Comparison of ENCODE assay signal across 16 cellular contexts in the genomic region with DNA sequence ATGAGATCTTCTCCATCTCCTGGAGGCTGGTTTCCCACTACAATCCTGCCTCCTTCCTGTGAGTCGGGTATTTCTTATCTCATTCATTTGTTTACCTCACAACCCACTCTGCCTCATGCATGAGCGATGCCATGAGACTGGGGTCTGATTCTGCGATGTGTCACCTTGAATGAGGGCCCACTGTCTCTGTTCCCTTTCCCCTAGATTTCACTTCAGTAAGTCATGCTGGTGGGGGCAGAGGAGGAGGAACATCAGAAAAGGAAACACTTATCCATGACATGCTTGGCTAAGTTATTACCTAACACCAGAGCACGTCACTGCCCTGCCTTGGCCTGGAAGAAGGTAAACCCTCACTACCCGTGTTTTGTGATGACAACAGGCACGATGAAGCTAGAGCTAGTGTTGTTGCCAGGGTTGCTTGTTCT.
DNase-seq lines count a peak whose midpoint lies in the region; ATAC-seq and TF ChIP-seq lines count a peak whose summit lies in the region.
"Had no signal": no experiment of that assay in that cellular context is flagged by ENCODE, and none has a peak within 500 bp of the region (broad histone marks: within the 10 kb centered on the region; RNA-seq: fewer than 3 reads in every experiment).

No MANE protein-coding gene starts in this region.

- H3K4me1 ChIP-seq in right atrium auricular region, result no peaks in the 10 kb centered on the region
- peaks cover 30% of the 10 kb centered on the region for H3K4me1 ChIP-seq in PC-3 (ENCODE audit: insufficient read depth, low read length)
- H3K4me1 ChIP-seq in upper lobe of right lung, result no peaks in the 10 kb centered on the region
- H3K4me1 ChIP-seq: BE2C had no signal

- H3K9me3 Mint-ChIP-seq in osteocyte (ENCODE audit: unreplicated experiment), result no peaks in the 10 kb centered on the region
- H3K9me3 Mint-ChIP-seq: activated naive CD4-positive, alpha-beta T cell treated with anti-CD3 and anti-CD28 coated beads, Interleukin-2, amount 50 U/mL, for 24 hours had no signal

- H3K4me1 Mint-ChIP-seq in osteocyte (ENCODE audit: unreplicated experiment), result no peaks in the 10 kb centered on the region

- no TSS peak for BruUV-seq in PC-3 (replicated peaks; lab: Mats Ljungman, UMichigan)

- H3K27me3 ChIP-seq in right atrium auricular region, result no peaks in the 10 kb centered on the region
- H3K27me3 ChIP-seq in PC-3 (ENCODE audit: low read length), result no peaks in the 10 kb centered on the region
- no peaks in the 10 kb centered on the region for H3K27me3 ChIP-seq in upper lobe of right lung

- H3K36me3 ChIP-seq in right atrium auricular region, result no peaks in the 10 kb centered on the region
- H3K36me3 ChIP-seq in PC-3 (ENCODE audit: low read depth, low read length), result no peaks in the 10 kb centered on the region
- H3K36me3 ChIP-seq in upper lobe of right lung, result no peaks in the 10 kb centered on the region
- H3K36me3 ChIP-seq: BE2C had no signal

- WGBS in lower leg skin, 2 donors, result 60 to 67% methylated on average over 6 of the region's 6 CpGs

- peaks cover 11% of the 10 kb centered on the region for H3K27me3 Mint-ChIP-seq in osteocyte (ENCODE audit: unreplicated experiment)

- no peak for TF ChIP-seq CTCF in right atrium auricular region (IDR thresholded peaks at IDR 0.05)
- no peak for TF ChIP-seq CTCF in PC-3 (conservative IDR thresholded peaks at IDR 0.05; ENCODE audit: low read depth, low read length)
- no peak for TF ChIP-seq CTCF in fibroblast of the aortic adventitia (IDR thresholded peaks at IDR 0.05; ENCODE audit: insufficient read depth, low read length)
- no peak for TF ChIP-seq CTCF in upper lobe of right lung (IDR thresholded peaks at IDR 0.05)
- no peak for TF ChIP-seq CTCF in osteocyte (IDR thresholded peaks at IDR 0.05)
- TF ChIP-seq CTCF in lower leg skin (IDR thresholded peaks at IDR 0.05), result no peak

- H3K9ac ChIP-seq in PC-3 (ENCODE audit: low read length), result no peak overlapping the region

- TF ChIP-seq POLR2A in lower leg skin (IDR thresholded peaks at IDR 0.05), result no peak

- no peaks in the 10 kb centered on the region for H3K9me3 ChIP-seq in right atrium auricular region
- no peaks in the 10 kb centered on the region for H3K9me3 ChIP-seq in PC-3 (ENCODE audit: low read length)
- no peaks in the 10 kb centered on the region for H3K9me3 ChIP-seq in upper lobe of right lung
- H3K9me3 ChIP-seq: BE2C had no signal

- POLR2A ChIA-PET in PC-3 (lab: Charles Lee; ENCODE audit: unreplicated experiment), result no interaction called here

- H3K36me3 Mint-ChIP-seq in osteocyte (ENCODE audit: unreplicated experiment), result no peaks in the 10 kb centered on the region
- H3K36me3 Mint-ChIP-seq: type B pancreatic cell had no signal

- no peak overlapping the region for H3K4me2 ChIP-seq in PC-3 (ENCODE audit: low read length)

- H3K27ac Mint-ChIP-seq in osteocyte (ENCODE audit: unreplicated experiment), result no peak overlapping the region
- H3K27ac Mint-ChIP-seq: activated naive CD4-positive, alpha-beta T cell treated with anti-CD3 and anti-CD28 coated beads, Interleukin-2, amount 50 U/mL, for 24 hours; progenitor cell of endocrine pancreas; type B pancreatic cell had no signal

- no peaks in the 10 kb centered on the region for H4K20me1 ChIP-seq in PC-3 (ENCODE audit: low read length)

- ATAC-seq in Right ventricle myocardium inferior, result peak; percentile 31
- ATAC-seq in PC-3, result no peak
- ATAC-seq in upper lobe of right lung, result peak; percentile 73
- no peak for ATAC-seq in HG03039 (IDR thresholded peaks at IDR 0.05; ENCODE audit: unreplicated experiment)

- intact Hi-C loops in Right ventricle myocardium inferior (cut with DNase I) (no loop called here), PC-3 (cut with micrococcal nuclease) (no loop called here), upper lobe of right lung (cut with DNase I) (no loop called here), lower leg skin (cut with DNase I; ENCODE audit: low total_unique reads) (no loop called here)

- no peaks in the 10 kb centered on the region for H3K79me2 ChIP-seq in PC-3 (ENCODE audit: low read length)

- CTCF ChIA-PET in PC-3 (lab: Charles Lee), result no interaction called here

- no peaks in the 10 kb centered on the region for H3K9me2 ChIP-seq in PC-3 (replicated peaks; ENCODE audit: low read length)

- DNase-seq in Right ventricle myocardium inferior (ENCODE audit: missing footprints), result no peak
- DNase-seq in right atrium auricular region (ENCODE audit: low spot score), result no peak
- DNase-seq in PC-3, result peak; percentile 51
- peak; percentile 56 for DNase-seq in fibroblast of the aortic adventitia (ENCODE audit: low read depth)
- DNase-seq in upper lobe of right lung, result no peak
- DNase-seq in osteocyte (ENCODE audit: extremely low spot score, unreplicated experiment), result no peak
- DNase-seq in lower leg skin (ENCODE audit: low spot score in 2 of 2), result no peak
- DNase-seq: activated CD4-positive, alpha-beta T cell treated with anti-CD3 and anti-CD28 coated beads, Interleukin-2, amount 50 U/mL, for 1 hour; BE2C; effector CD8-positive, alpha-beta T cell; NCI-H187; SHP77 had no signal

- no peaks in the 10 kb centered on the region for H3F3A ChIP-seq in PC-3 (ENCODE audit: low read length, unreplicated experiment)

- H3K27ac ChIP-seq in right atrium auricular region, result no peak overlapping the region
- peak overlapping the region; percentile 28 for H3K27ac ChIP-seq in PC-3 (ENCODE audit: low read length)
- H3K27ac ChIP-seq in upper lobe of right lung, result no peak overlapping the region

- peak overlapping the region; percentile 22; the same call in 1 of the 2 replicates for H2AFZ ChIP-seq in PC-3 (ENCODE audit: low read length)

- H3K4me3 ChIP-seq in right atrium auricular region, result no peak overlapping the region
- no peak overlapping the region for H3K4me3 ChIP-seq in PC-3 (ENCODE audit: low read length)
- no peak overlapping the region for H3K4me3 ChIP-seq in fibroblast of the aortic adventitia (ENCODE audit: low read depth, low read length)
- no peak overlapping the region for H3K4me3 ChIP-seq in upper lobe of right lung
- H3K4me3 ChIP-seq in lower leg skin (ENCODE audit: low read depth, poor library complexity, severe bottlenecking), result no peak overlapping the region

- H3K4me3 Mint-ChIP-seq in osteocyte (ENCODE audit: unreplicated experiment), result no peak overlapping the region
- H3K4me3 Mint-ChIP-seq: activated naive CD4-positive, alpha-beta T cell treated with anti-CD3 and anti-CD28 coated beads, Interleukin-2, amount 50 U/mL, for 24 hours; type B pancreatic cell had no signal

Comparison
In these comparisons a context has a peak if more than half of its experiments do, and no peak if none do; other contexts are left out.
1. ATAC-seq: peak in Right ventricle myocardium inferior (single experiment) and upper lobe of right lung (single experiment); none in PC-3 (single experiment) and HG03039 (single experiment).
2. DNase-seq: peak in PC-3 (single experiment) and fibroblast of the aortic adventitia (single experiment); none in Right ventricle myocardium inferior (single experiment), right atrium auricular region (single experiment), upper lobe of right lung (single experiment), osteocyte (single experiment) and lower leg skin (0 of 2).